9 cellular contexts compared by ENCODE assay signal in the genomic region with DNA sequence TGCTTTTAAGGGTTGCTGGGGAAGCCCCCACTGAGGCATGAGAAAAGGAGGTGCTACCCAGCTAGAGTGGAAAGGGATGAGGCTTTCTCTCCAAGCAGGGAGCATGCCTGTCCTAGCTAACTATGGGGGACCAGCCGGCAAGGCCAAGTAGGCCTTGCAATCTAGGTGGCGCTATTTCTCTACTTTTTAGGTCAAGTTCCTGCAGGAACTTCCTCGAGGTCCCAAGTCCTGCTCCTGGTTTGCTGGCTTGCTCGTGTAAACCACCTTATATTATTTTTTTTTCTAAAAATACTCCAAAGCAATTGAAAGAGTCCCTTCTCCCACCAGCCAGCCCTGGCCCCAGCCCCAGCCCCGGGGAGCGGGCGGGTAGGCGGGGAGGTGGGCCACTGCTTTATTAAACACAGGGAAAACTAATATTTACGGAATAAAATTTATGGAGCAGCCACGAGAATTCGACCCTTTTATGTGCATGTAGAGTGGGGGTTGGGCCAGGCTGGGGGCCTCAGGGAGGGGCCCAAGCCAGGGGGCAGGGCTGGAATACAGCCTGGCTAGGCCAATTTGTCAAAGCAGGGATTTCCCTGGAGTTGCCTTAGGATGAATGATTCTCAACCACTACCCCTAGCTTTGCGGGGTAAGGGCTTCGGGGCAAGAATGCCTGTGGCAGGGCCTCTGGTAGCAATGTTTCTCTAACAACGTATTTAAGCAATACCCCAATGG. TPM values are rescaled to one million over a fixed set of nuclear protein-coding genes. Genes with fewer than 3 reads are reported as not detected.
DNase-seq lines count a peak whose midpoint lies in the region; ATAC-seq, FAIRE-seq and TF ChIP-seq lines count a peak whose summit lies in the region.
"Had no signal": no experiment of that assay in that cellular context is flagged by ENCODE, and none has a peak within 500 bp of the region (broad histone marks: within the 10 kb centered on the region; RNA-seq: fewer than 3 reads in every experiment).

No MANE protein-coding gene starts in this region.

- H3K9me3 ChIP-seq in adrenal gland (replicated peaks in 1 of 3): no peaks in the 10 kb centered on the region
- no peaks in the 10 kb centered on the region for H3K9me3 ChIP-seq in keratinocyte (ENCODE audit: control insufficient read depth, low read depth, low read length)

- peak; percentile 75 for TF ChIP-seq CTCF in GM12873 (IDR thresholded peaks at IDR 0.05; ENCODE audit: insufficient read depth, low read depth, low read length, missing control alignments)
- TF ChIP-seq CTCF in adrenal gland (IDR thresholded peaks at IDR 0.05): peak; percentile 47 to 62 (median 55)
- peak; percentile 65 to 74 (median 72) for TF ChIP-seq CTCF in keratinocyte (optimal IDR thresholded peaks at IDR 0.05 in 1 of 3, IDR thresholded peaks at IDR 0.05 in 1 of 3, conservative IDR thresholded peaks at IDR 0.05 in 1 of 3; ENCODE audit: extremely low read depth in 1 of 3, insufficient read depth in 2 of 3, low read length in 3 of 3)

- intact Hi-C loops in adrenal gland (cut with DNase I): no loop called here

- DNase-seq in AML-193 (lab: John Stamatoyannopoulos, UW) (peak; percentile 67 to 74), NCI-H2171 treated with DMSO at 0.1 percent for 48 hours (lab: John Stamatoyannopoulos, UW) (peak; percentile 59), adrenal gland (peak; percentile 36 to 70 (median 61)), keratinocyte (ENCODE audit: low read depth, low spot score) (no peak)
- no peak for DNase-seq in activated T-cell treated with anti-CD3 and anti-CD28 coated beads, Interleukin-2, amount 50 U/mL, for 1 hour

- H3K27ac ChIP-seq in adrenal gland: no peak overlapping the region
- no peak overlapping the region for H3K27ac ChIP-seq in keratinocyte (ENCODE audit: control insufficient read depth, insufficient read depth, low read length)

- FAIRE-seq in keratinocyte (lab: Jason Lieb, UNC): no peak

- H3K36me3 ChIP-seq in adrenal gland (replicated peaks in 1 of 2) (peaks cover 0 to 21% of the 10 kb centered on the region in 2 donors), keratinocyte (ENCODE audit: control insufficient read depth in 2 of 2, extremely low read depth in 1 of 2, insufficient read depth in 2 of 2, low read length in 2 of 2) (peaks cover 0 to 11% of the 10 kb centered on the region in 2 experiments)

- H3K4me3 ChIP-seq in adrenal gland: no peak overlapping the region
- no peak overlapping the region for H3K4me3 ChIP-seq in keratinocyte (ENCODE audit: control insufficient read depth in 2 of 3, extremely low read depth in 1 of 3, insufficient read depth in 2 of 3, low read depth in 1 of 3, low read length in 3 of 3)

- H3K4me2 ChIP-seq in keratinocyte (ENCODE audit: control insufficient read depth, extremely low read depth, insufficient read depth, low read depth, low read length): no peak overlapping the region

- no peaks in the 10 kb centered on the region for H3K27me3 ChIP-seq in adrenal gland
- H3K27me3 ChIP-seq in keratinocyte (ENCODE audit: control insufficient read depth, extremely low read depth, insufficient read depth, low read length): no peaks in the 10 kb centered on the region

- H3K9ac ChIP-seq in keratinocyte (ENCODE audit: control insufficient read depth, extremely low read depth, insufficient read depth, low read length): no peak overlapping the region

- no peaks in the 10 kb centered on the region for H3K79me2 ChIP-seq in keratinocyte (ENCODE audit: control insufficient read depth, insufficient read depth, low read length)

- ATAC-seq in GM18873 (IDR thresholded peaks at IDR 0.05; ENCODE audit: low FRiP score, unreplicated experiment) (no peak), GM19455 (IDR thresholded peaks at IDR 0.05; ENCODE audit: unreplicated experiment) (no peak)

- no peaks in the 10 kb centered on the region for H3K9me1 ChIP-seq in keratinocyte (ENCODE audit: control insufficient read depth, extremely low read depth, insufficient read depth, low read length)

- H3K4me1 ChIP-seq in adrenal gland (replicated peaks in 1 of 2): no peaks in the 10 kb centered on the region
- peaks cover 8% of the 10 kb centered on the region for H3K4me1 ChIP-seq in keratinocyte (ENCODE audit: control insufficient read depth, extremely low read depth, insufficient read depth, low read length)

- no peak for TF ChIP-seq POLR2A in adrenal gland (IDR thresholded peaks at IDR 0.05)

- 55 to 60% (median 58%) methylated on average over 14 of the region's 14 CpGs for WGBS in adrenal gland, 4 donors

- dilution Hi-C loops in keratinocyte (cut with MboI; ENCODE audit: extremely low pct_ligation_motif_present, low sequenced_read_pairs): no loop called here

- H4K20me1 ChIP-seq in keratinocyte (ENCODE audit: control insufficient read depth, extremely low read depth, insufficient read depth, low read length): no peaks in the 10 kb centered on the region

- H2AFZ ChIP-seq in keratinocyte (ENCODE audit: control insufficient read depth, low read length): no peak overlapping the region

RNA-seq across cellular contexts. Expression of a gene that starts 12.8 kb away (rescaled TPM):
- under 1 TPM in 1 of 8 donors, not detected in 7; 0.11 TPM for total RNA-seq in adrenal gland
- polyA plus RNA-seq in adrenal gland: under 1 TPM in 1 of 3 donors, not detected in 2; 0.17 TPM
- polyA plus RNA-seq in keratinocyte: not detected in 3 replicates
- not detected for polyA plus RNA-seq in keratinocyte (2011; ENCODE audit: low read depth)
- not detected in 2 replicates for polyA plus RNA-seq in keratinocyte (2011; cell fraction: cytosol; rRNA removed)
- 0.05 TPM in 1 of 2 replicates, not detected in the other for polyA plus RNA-seq in keratinocyte (2011; cell fraction: nucleus; rRNA removed)
- polyA plus RNA-seq in keratinocyte (2012; ENCODE audit: low replicate concordance): not detected in 2 replicates
- polyA minus RNA-seq in keratinocyte: 0.30 TPM in 1 of 3 replicates, not detected in the others
- not detected for polyA minus RNA-seq in keratinocyte (2011; cell fraction: cytosol; rRNA and poly(A)+ RNA removed)
- 0.21 TPM in 1 of 2 replicates, not detected in the other for polyA minus RNA-seq in keratinocyte (2011; cell fraction: nucleus; rRNA and poly(A)+ RNA removed)

RNA-seq across cellular contexts. Expression of a gene that starts 32.3 kb away (rescaled TPM):
- under 1 TPM in 1 of 8 donors, not detected in 7; 0.04 TPM for total RNA-seq in adrenal gland
- polyA plus RNA-seq in adrenal gland: under 1 TPM; 0.05 to 0.16 (median 0.10) TPM
- polyA plus RNA-seq in keratinocyte: not detected in 3 replicates
- polyA plus RNA-seq in keratinocyte (2011; ENCODE audit: low read depth): not detected
- polyA plus RNA-seq in keratinocyte (2011; cell fraction: cytosol; rRNA removed): not detected in 2 replicates
- 0.05 and 0.37 TPM in 2 replicates for polyA plus RNA-seq in keratinocyte (2011; cell fraction: nucleus; rRNA removed)
- polyA plus RNA-seq in keratinocyte (2012; ENCODE audit: low replicate concordance): not detected in 2 replicates
- polyA minus RNA-seq in keratinocyte: not detected in 3 replicates
- polyA minus RNA-seq in keratinocyte (2011; cell fraction: cytosol; rRNA and poly(A)+ RNA removed): not detected
- not detected in 2 replicates for polyA minus RNA-seq in keratinocyte (2011; cell fraction: nucleus; rRNA and poly(A)+ RNA removed)
- total RNA-seq: lower leg skin had no signal

Comparison
In these comparisons a context has a peak if more than half of its experiments do, and no peak if none do; other contexts are left out.
1. DNase-seq: peak in AML-193 (2 of 2), NCI-H2171 treated with DMSO at 0.1 percent for 48 hours (single experiment) and adrenal gland (7 of 7); none in keratinocyte (single experiment) and activated T-cell treated with anti-CD3 and anti-CD28 coated beads, Interleukin-2, amount 50 U/mL, for 1 hour (single experiment).
2. Peak in every context shown above with its lines, with median percentiles within 50 percentile points of each other: CTCF ChIP-seq.